ENCODE assay signal across 1 cellular context in genomic region chr9:136927343-136928261, GRCh38.
TF ChIP-seq lines count a peak whose summit lies in the region.

No MANE protein-coding gene starts in this region.

TF ChIP-seq in K562, 482 proteins besides CTCF, POLR2A, EP300 and RAD21 (continues in another document):
- peak; percentile 82 for TF ChIP-seq BHLHE40 (IDR thresholded peaks at IDR 0.05; ENCODE audit: low read length)
- TF ChIP-seq, protein P1, sequence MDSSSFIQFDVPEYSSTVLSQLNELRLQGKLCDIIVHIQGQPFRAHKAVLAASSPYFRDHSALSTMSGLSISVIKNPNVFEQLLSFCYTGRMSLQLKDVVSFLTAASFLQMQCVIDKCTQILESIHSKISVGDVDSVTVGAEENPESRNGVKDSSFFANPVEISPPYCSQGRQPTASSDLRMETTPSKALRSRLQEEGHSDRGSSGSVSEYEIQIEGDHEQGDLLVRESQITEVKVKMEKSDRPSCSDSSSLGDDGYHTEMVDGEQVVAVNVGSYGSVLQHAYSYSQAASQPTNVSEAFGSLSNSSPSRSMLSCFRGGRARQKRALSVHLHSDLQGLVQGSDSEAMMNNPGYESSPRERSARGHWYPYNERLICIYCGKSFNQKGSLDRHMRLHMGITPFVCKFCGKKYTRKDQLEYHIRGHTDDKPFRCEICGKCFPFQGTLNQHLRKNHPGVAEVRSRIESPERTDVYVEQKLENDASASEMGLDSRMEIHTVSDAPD (CRISPR knock-in tag; IDR thresholded peaks at IDR 0.05), result no peak
- TF ChIP-seq ZNF830 (CRISPR knock-in tag; IDR thresholded peaks at IDR 0.05), result no peak
- TF ChIP-seq FIP1L1 (IDR thresholded peaks at IDR 0.05; ENCODE audit: low read depth, low read length, poor library complexity, severe bottlenecking), result no peak
- peak; percentile 74 for TF ChIP-seq NFE2 (IDR thresholded peaks at IDR 0.05; ENCODE audit: low read depth)
- no peak for TF ChIP-seq SAFB (IDR thresholded peaks at IDR 0.05; ENCODE audit: borderline replicate concordance, low read depth, low read length)
- 0 out of 2 replicates have a peak, but pooled peaks have one; percentile 59 for TF ChIP-seq POLR2AphosphoS2 (IDR thresholded peaks at IDR 0.05; ENCODE audit: low read length)
- TF ChIP-seq, protein P2, sequence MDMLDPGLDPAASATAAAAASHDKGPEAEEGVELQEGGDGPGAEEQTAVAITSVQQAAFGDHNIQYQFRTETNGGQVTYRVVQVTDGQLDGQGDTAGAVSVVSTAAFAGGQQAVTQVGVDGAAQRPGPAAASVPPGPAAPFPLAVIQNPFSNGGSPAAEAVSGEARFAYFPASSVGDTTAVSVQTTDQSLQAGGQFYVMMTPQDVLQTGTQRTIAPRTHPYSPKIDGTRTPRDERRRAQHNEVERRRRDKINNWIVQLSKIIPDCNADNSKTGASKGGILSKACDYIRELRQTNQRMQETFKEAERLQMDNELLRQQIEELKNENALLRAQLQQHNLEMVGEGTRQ (CRISPR knock-in tag; IDR thresholded peaks at IDR 0.05), result peak; percentile 49
- TF ChIP-seq SMARCA4 (IDR thresholded peaks at IDR 0.05), result 0 out of 2 replicates have a peak, but pooled peaks have one; percentile 21
- no peak for TF ChIP-seq ZC3H4 (CRISPR knock-in tag; IDR thresholded peaks at IDR 0.05; ENCODE audit: borderline replicate concordance)
- no peak for TF ChIP-seq BCOR (IDR thresholded peaks at IDR 0.05)
- peak in 1 of 2 experiments; percentile 58; a peak in 2 of 4 replicates for TF ChIP-seq MLLT1 (IDR thresholded peaks at IDR 0.05)
- peak; percentile 64; the same call in 1 of the 2 replicates for TF ChIP-seq HDGF (IDR thresholded peaks at IDR 0.05)
- TF ChIP-seq MCM7 (IDR thresholded peaks at IDR 0.05), result no peak
- peak; percentile 22 for TF ChIP-seq POLR2B (IDR thresholded peaks at IDR 0.05; ENCODE audit: low read depth, partially characterized antibody)
- TF ChIP-seq TCFL5 (CRISPR knock-in tag; conservative IDR thresholded peaks at IDR 0.05), result no peak
- TF ChIP-seq C11orf30 (IDR thresholded peaks at IDR 0.05; ENCODE audit: low read depth), result peak; percentile 67
- TF ChIP-seq ZNF780A (CRISPR knock-in tag; IDR thresholded peaks at IDR 0.05), result no peak
- TF ChIP-seq MNT (conservative IDR thresholded peaks at IDR 0.05), result peak in 1 of 2 experiments; percentile 50; a peak in 1 of 4 replicates
- TF ChIP-seq STAT5B (CRISPR knock-in tag; IDR thresholded peaks at IDR 0.05), result no peak
- TF ChIP-seq DACH1 (IDR thresholded peaks at IDR 0.05; ENCODE audit: partially characterized antibody), result peak; percentile 61
- TF ChIP-seq DPF2 (IDR thresholded peaks at IDR 0.05), result peak; percentile 30; the same call in 1 of the 2 replicates
- TF ChIP-seq TBP (optimal IDR thresholded peaks at IDR 0.05; ENCODE audit: low read depth, low read length), result no peak
- TF ChIP-seq HDAC1 (IDR thresholded peaks at IDR 0.05), result peak in 1 of 2 experiments; percentile 38; a peak in 1 of 4 replicates
- TF ChIP-seq MEIS2 (IDR thresholded peaks at IDR 0.05; ENCODE audit: partially characterized antibody), result no peak
- TF ChIP-seq FUS (optimal IDR thresholded peaks at IDR 0.05; ENCODE audit: low read depth, low read length), result no peak
- peak; percentile 30; the same call in 1 of the 2 replicates for TF ChIP-seq ZNF175 (CRISPR knock-in tag; IDR thresholded peaks at IDR 0.05; ENCODE audit: low read depth)
- TF ChIP-seq ZNF407 (IDR thresholded peaks at IDR 0.05; ENCODE audit: low read depth), result no peak
- TF ChIP-seq, protein P3, sequence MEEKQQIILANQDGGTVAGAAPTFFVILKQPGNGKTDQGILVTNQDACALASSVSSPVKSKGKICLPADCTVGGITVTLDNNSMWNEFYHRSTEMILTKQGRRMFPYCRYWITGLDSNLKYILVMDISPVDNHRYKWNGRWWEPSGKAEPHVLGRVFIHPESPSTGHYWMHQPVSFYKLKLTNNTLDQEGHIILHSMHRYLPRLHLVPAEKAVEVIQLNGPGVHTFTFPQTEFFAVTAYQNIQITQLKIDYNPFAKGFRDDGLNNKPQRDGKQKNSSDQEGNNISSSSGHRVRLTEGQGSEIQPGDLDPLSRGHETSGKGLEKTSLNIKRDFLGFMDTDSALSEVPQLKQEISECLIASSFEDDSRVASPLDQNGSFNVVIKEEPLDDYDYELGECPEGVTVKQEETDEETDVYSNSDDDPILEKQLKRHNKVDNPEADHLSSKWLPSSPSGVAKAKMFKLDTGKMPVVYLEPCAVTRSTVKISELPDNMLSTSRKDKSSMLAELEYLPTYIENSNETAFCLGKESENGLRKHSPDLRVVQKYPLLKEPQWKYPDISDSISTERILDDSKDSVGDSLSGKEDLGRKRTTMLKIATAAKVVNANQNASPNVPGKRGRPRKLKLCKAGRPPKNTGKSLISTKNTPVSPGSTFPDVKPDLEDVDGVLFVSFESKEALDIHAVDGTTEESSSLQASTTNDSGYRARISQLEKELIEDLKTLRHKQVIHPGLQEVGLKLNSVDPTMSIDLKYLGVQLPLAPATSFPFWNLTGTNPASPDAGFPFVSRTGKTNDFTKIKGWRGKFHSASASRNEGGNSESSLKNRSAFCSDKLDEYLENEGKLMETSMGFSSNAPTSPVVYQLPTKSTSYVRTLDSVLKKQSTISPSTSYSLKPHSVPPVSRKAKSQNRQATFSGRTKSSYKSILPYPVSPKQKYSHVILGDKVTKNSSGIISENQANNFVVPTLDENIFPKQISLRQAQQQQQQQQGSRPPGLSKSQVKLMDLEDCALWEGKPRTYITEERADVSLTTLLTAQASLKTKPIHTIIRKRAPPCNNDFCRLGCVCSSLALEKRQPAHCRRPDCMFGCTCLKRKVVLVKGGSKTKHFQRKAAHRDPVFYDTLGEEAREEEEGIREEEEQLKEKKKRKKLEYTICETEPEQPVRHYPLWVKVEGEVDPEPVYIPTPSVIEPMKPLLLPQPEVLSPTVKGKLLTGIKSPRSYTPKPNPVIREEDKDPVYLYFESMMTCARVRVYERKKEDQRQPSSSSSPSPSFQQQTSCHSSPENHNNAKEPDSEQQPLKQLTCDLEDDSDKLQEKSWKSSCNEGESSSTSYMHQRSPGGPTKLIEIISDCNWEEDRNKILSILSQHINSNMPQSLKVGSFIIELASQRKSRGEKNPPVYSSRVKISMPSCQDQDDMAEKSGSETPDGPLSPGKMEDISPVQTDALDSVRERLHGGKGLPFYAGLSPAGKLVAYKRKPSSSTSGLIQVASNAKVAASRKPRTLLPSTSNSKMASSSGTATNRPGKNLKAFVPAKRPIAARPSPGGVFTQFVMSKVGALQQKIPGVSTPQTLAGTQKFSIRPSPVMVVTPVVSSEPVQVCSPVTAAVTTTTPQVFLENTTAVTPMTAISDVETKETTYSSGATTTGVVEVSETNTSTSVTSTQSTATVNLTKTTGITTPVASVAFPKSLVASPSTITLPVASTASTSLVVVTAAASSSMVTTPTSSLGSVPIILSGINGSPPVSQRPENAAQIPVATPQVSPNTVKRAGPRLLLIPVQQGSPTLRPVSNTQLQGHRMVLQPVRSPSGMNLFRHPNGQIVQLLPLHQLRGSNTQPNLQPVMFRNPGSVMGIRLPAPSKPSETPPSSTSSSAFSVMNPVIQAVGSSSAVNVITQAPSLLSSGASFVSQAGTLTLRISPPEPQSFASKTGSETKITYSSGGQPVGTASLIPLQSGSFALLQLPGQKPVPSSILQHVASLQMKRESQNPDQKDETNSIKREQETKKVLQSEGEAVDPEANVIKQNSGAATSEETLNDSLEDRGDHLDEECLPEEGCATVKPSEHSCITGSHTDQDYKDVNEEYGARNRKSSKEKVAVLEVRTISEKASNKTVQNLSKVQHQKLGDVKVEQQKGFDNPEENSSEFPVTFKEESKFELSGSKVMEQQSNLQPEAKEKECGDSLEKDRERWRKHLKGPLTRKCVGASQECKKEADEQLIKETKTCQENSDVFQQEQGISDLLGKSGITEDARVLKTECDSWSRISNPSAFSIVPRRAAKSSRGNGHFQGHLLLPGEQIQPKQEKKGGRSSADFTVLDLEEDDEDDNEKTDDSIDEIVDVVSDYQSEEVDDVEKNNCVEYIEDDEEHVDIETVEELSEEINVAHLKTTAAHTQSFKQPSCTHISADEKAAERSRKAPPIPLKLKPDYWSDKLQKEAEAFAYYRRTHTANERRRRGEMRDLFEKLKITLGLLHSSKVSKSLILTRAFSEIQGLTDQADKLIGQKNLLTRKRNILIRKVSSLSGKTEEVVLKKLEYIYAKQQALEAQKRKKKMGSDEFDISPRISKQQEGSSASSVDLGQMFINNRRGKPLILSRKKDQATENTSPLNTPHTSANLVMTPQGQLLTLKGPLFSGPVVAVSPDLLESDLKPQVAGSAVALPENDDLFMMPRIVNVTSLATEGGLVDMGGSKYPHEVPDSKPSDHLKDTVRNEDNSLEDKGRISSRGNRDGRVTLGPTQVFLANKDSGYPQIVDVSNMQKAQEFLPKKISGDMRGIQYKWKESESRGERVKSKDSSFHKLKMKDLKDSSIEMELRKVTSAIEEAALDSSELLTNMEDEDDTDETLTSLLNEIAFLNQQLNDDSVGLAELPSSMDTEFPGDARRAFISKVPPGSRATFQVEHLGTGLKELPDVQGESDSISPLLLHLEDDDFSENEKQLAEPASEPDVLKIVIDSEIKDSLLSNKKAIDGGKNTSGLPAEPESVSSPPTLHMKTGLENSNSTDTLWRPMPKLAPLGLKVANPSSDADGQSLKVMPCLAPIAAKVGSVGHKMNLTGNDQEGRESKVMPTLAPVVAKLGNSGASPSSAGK (IDR thresholded peaks at IDR 0.05), result peak; percentile 76
- TF ChIP-seq SMARCE1 (IDR thresholded peaks at IDR 0.05), result no peak
- TF ChIP-seq FOXK1 (CRISPR knock-in tag; IDR thresholded peaks at IDR 0.05; ENCODE audit: borderline replicate concordance), result no peak
- no peak for TF ChIP-seq FOXA1 (IDR thresholded peaks at IDR 0.05; ENCODE audit: borderline replicate concordance)
- no peak for TF ChIP-seq TBL1XR1 (IDR thresholded peaks at IDR 0.05; ENCODE audit: low read length in 2 of 2)
- peak; percentile 89 for TF ChIP-seq MIER1 (IDR thresholded peaks at IDR 0.05; ENCODE audit: low read depth)
- TF ChIP-seq ZNF316 (IDR thresholded peaks at IDR 0.05), result peak; percentile 51
- no peak for TF ChIP-seq ZNF668 (CRISPR knock-in tag; IDR thresholded peaks at IDR 0.05)
